Comparison of ENCODE assay signal across 9 cellular contexts in genomic region chr3:112984485-112984884, GRCh38. TPM values are rescaled to one million over a fixed set of nuclear protein-coding genes. Genes with fewer than 3 reads are reported as not detected.
DNase-seq lines count a peak whose midpoint lies in the region; ATAC-seq, FAIRE-seq and TF ChIP-seq lines count a peak whose summit lies in the region.
"Had no signal": no experiment of that assay in that cellular context is flagged by ENCODE, and none has a peak within 500 bp of the region (broad histone marks: within the 10 kb centered on the region; RNA-seq: fewer than 3 reads in every experiment).

No MANE protein-coding gene starts in this region.

- CTCF ChIA-PET in CD4-positive, alpha-beta T cell (lab: Charles Lee), result interaction anchor here (0.9 to 1.5 kb wide), 3 partner anchors 51 to 250 kb away, joined by 3 to 5 read pairs (median 4); no protein-coding TSS in a partner anchor
- CTCF ChIA-PET in HEK293T (lab: Yijun Ruan, JAX), result no interaction called here

- H3K36me3 Mint-ChIP-seq in CD4-positive, alpha-beta T cell (ENCODE audit: low read depth), result no peaks in the 10 kb centered on the region

- no peaks in the 10 kb centered on the region for H3K9me3 Mint-ChIP-seq in CD4-positive, alpha-beta T cell
- H3K9me3 Mint-ChIP-seq: activated naive CD4-positive, alpha-beta T cell treated with anti-CD3 and anti-CD28 coated beads for 36 hours had no signal

- H3K27me3 ChIP-seq in CD4-positive, alpha-beta T cell (ENCODE audit: control insufficient read depth, insufficient read depth, low read length), result no peaks in the 10 kb centered on the region

- POLR2A ChIA-PET in CD4-positive, alpha-beta T cell (lab: Charles Lee), result interaction anchor here (0.8 to 2.8 kb wide), 5 partner anchors 10 to 248 kb away, joined by 3 to 9 read pairs (median 3); partner anchors contain the start of gene CD200R1
- POLR2A ChIA-PET in HEK293T (lab: Yijun Ruan, JAX), result no interaction called here

- H3K27me3 Mint-ChIP-seq in CD4-positive, alpha-beta T cell, result no peaks in the 10 kb centered on the region

- H3K4me3 Mint-ChIP-seq in CD4-positive, alpha-beta T cell, result peak overlapping the region; percentile 30
- H3K4me3 Mint-ChIP-seq: activated naive CD4-positive, alpha-beta T cell treated with anti-CD3 and anti-CD28 coated beads for 36 hours had no signal

- peak overlapping the region; percentile 72 for H3K27ac Mint-ChIP-seq in CD4-positive, alpha-beta T cell
- H3K27ac Mint-ChIP-seq: activated naive CD4-positive, alpha-beta T cell treated with anti-CD3 and anti-CD28 coated beads for 36 hours had no signal

- ATAC-seq in CD4-positive, alpha-beta T cell (ENCODE audit: poor library complexity), result peak; percentile 67

- H3K4me1 Mint-ChIP-seq in CD4-positive, alpha-beta T cell (ENCODE audit: low read depth), result peaks cover 67% of the 10 kb centered on the region

- H3K27ac ChIP-seq in CD4-positive, alpha-beta T cell (ENCODE audit: low read depth, low read length), result no peak overlapping the region

- DNase-seq in CD4-positive, alpha-beta T cell, result peak in 6 of 10 experiments; percentile 9 to 39 (median 28)
- no peak for DNase-seq in GM18507 (ENCODE audit: extremely low spot score, insufficient read length, low read depth)
- peak; percentile 61 for DNase-seq in RPMI8226
- DNase-seq in foreskin melanocyte, result peak; percentile 53
- DNase-seq in dedifferentiated amniotic fluid mesenchymal stem cell (ENCODE audit: extremely low spot score), result no peak
- DNase-seq in CD1c-positive myeloid dendritic cell (ENCODE audit: extremely low spot score), result no peak
- DNase-seq in hypothalamus (lab: John Stamatoyannopoulos, UW), result no peak
- no peak for DNase-seq in HEK293T (ENCODE audit: extremely low spot score)
- DNase-seq: activated naive CD4-positive, alpha-beta T cell treated with anti-CD3 and anti-CD28 coated beads for 36 hours had no signal

- peak; percentile 55 for FAIRE-seq in GM18507 (lab: Jason Lieb, UNC)

- intact Hi-C loops in CD4-positive, alpha-beta T cell (cut with DNase I, micrococcal nuclease), result loop anchor here in 1 of 2 experiments (5.0 kb wide), 1 partner anchor 402 kb away; no protein-coding TSS in a partner anchor

- no peak for TF ChIP-seq CTCF in CD4-positive, alpha-beta T cell (IDR thresholded peaks at IDR 0.05)

- no peaks in the 10 kb centered on the region for H3K9me3 ChIP-seq in CD4-positive, alpha-beta T cell (ENCODE audit: control insufficient read depth, low read length)

TF ChIP-seq in HEK293T, 16 proteins besides CTCF, POLR2A, EP300 and RAD21:
- no peak for TF ChIP-seq TARDBP (IDR thresholded peaks at IDR 0.05)
- no peak for TF ChIP-seq L3MBTL2 (conservative IDR thresholded peaks at IDR 0.05)
- TF ChIP-seq NFRKB (IDR thresholded peaks at IDR 0.05), result no peak
- no peak for TF ChIP-seq CTBP1 (IDR thresholded peaks at IDR 0.05; ENCODE audit: borderline replicate concordance)
- TF ChIP-seq ARNT (IDR thresholded peaks at IDR 0.05), result no peak
- TF ChIP-seq FOXK2 (IDR thresholded peaks at IDR 0.05), result no peak

RNA-seq across cellular contexts. Expression of gene GTPBP8, which starts 6.3 kb away (rescaled TPM):
- total RNA-seq in CD4-positive, alpha-beta T cell, result 10 to 100 TPM; 27.0 to 30.3 TPM

RNA-seq across cellular contexts. Expression of gene CD200R1, which starts 9.6 kb away (rescaled TPM):
- total RNA-seq in CD4-positive, alpha-beta T cell, result 1 to 10 TPM; 4.0 to 4.7 TPM

Comparison
In these comparisons a context has a peak if more than half of its experiments do, and no peak if none do; other contexts are left out.
1. DNase-seq: peak in CD4-positive, alpha-beta T cell (6 of 10), RPMI8226 (single experiment) and foreskin melanocyte (single experiment); none in GM18507 (single experiment), dedifferentiated amniotic fluid mesenchymal stem cell (single experiment), CD1c-positive myeloid dendritic cell (single experiment), hypothalamus (0 of 51) and HEK293T (single experiment).